In genomic region chr9:36137392-36138004, GRCh38 we compare ENCODE assay signal across 8 cellular contexts. TPM values are rescaled to one million over a fixed set of nuclear protein-coding genes. Genes with fewer than 3 reads are reported as not detected.
DNase-seq lines count a peak whose midpoint lies in the region; ATAC-seq and TF ChIP-seq lines count a peak whose summit lies in the region.

No MANE protein-coding gene starts in this region.

- H3K9me3 Mint-ChIP-seq in naive B cell, result no peaks in the 10 kb centered on the region

- H3K9ac ChIP-seq in KMS-11 (no peak overlapping the region), duodenal mucosa (ENCODE audit: low read depth in 1 of 2, low read length in 2 of 2) (peak overlapping the region; percentile 76 to 78)

- H3K79me2 ChIP-seq in KMS-11 (ENCODE audit: insufficient read depth, low read depth), result no peaks in the 10 kb centered on the region

- H3K4me2 ChIP-seq in KMS-11, result peak overlapping the region; percentile 85

- in situ Hi-C loops in GM13977 (cut with MboI; ENCODE audit: low pct_unique_long_range_greater_than_20kb, low sequenced_read_pairs, unreplicated experiment), result no loop called here

- no peaks in the 10 kb centered on the region for H3K36me3 Mint-ChIP-seq in naive B cell

- H3K27me3 ChIP-seq in BE2C (no peaks in the 10 kb centered on the region), KMS-11 (ENCODE audit: insufficient read depth, low read depth) (no peaks in the 10 kb centered on the region; the same call in 1 of the 2 replicates), duodenal mucosa (ENCODE audit: control insufficient read depth in 1 of 2, insufficient read depth in 2 of 2, low read length in 2 of 2) (peaks cover 0 to 10% of the 10 kb centered on the region in 2 donors)

- peak overlapping the region; percentile 88 to 96 (median 92) for H3K4me3 Mint-ChIP-seq in naive B cell

- H3K27me3 Mint-ChIP-seq in naive B cell, result peaks cover 0 to 3% (median 0%) of the 10 kb centered on the region in 3 donors

- H3K9me3 ChIP-seq in BE2C, result no peaks in the 10 kb centered on the region
- H3K9me3 ChIP-seq in duodenal mucosa (ENCODE audit: control insufficient read depth in 1 of 2, low read length in 2 of 2), result no peaks in the 10 kb centered on the region

- H3K27ac ChIP-seq in KMS-11 (no peak overlapping the region), duodenal mucosa (ENCODE audit: low read depth, low read length) (no peak overlapping the region)

- TF ChIP-seq CTCF in BE2C (IDR thresholded peaks at IDR 0.05; ENCODE audit: low read depth, low read length), result no peak
- no peak for TF ChIP-seq CTCF in KMS-11 (conservative IDR thresholded peaks at IDR 0.05; ENCODE audit: low read depth, low read length)
- no peak for TF ChIP-seq CTCF in GM13977 (IDR thresholded peaks at IDR 0.05; ENCODE audit: extremely low read depth, insufficient read depth, missing control alignments)

- peaks cover 43 to 63% (median 61%) of the 10 kb centered on the region in 3 donors for H3K4me1 Mint-ChIP-seq in naive B cell

- H3K36me3 ChIP-seq in BE2C, result no peaks in the 10 kb centered on the region
- no peaks in the 10 kb centered on the region for H3K36me3 ChIP-seq in KMS-11 (ENCODE audit: insufficient read depth)
- H3K36me3 ChIP-seq in duodenal mucosa (ENCODE audit: control insufficient read depth in 1 of 2, insufficient read depth in 2 of 2, low read length in 2 of 2), result no peaks in the 10 kb centered on the region

- peak overlapping the region; percentile 70 for H3K4me3 ChIP-seq in BE2C (ENCODE audit: low read depth, low read length)
- H3K4me3 ChIP-seq in KMS-11 (IDR thresholded peaks at IDR 0.05; ENCODE audit: insufficient read depth, low read depth, low read length), result no peak overlapping the region
- peak overlapping the region; percentile 81 to 85 for H3K4me3 ChIP-seq in duodenal mucosa (ENCODE audit: low read depth in 1 of 2, low read length in 2 of 2)

- DNase-seq in BE2C (peak; percentile 24), naive B cell (no peak), GM13977 (ENCODE audit: low spot score) (no peak)
- DNase-seq in stimulated activated naive CD4-positive, alpha-beta T cell treated with Interleukin-2 at 50 U/mL for 16 hours (lab: John Stamatoyannopoulos, UW), result no peak

- H4K20me1 ChIP-seq in KMS-11 (ENCODE audit: insufficient read depth), result no peaks in the 10 kb centered on the region

- peak overlapping the region in 5 of 6 donors; percentile 91 to 97 (median 96) for H3K27ac Mint-ChIP-seq in naive B cell

- H3K4me1 ChIP-seq in BE2C (no peaks in the 10 kb centered on the region; the same call in 1 of the 2 replicates), KMS-11 (ENCODE audit: low read depth, poor library complexity, severe bottlenecking) (peaks cover 35% of the 10 kb centered on the region), duodenal mucosa (ENCODE audit: control insufficient read depth in 1 of 2, insufficient read depth in 2 of 2, low read length in 2 of 2) (peaks cover 42 to 54% of the 10 kb centered on the region in 2 donors)

- no peak for ATAC-seq in naive B cell (ENCODE audit: low read depth in 2 of 2)
- ATAC-seq in GM21723 (IDR thresholded peaks at IDR 0.05; ENCODE audit: unreplicated experiment), result no peak
- ATAC-seq in GM18873 (IDR thresholded peaks at IDR 0.05; ENCODE audit: low FRiP score, unreplicated experiment), result no peak

- peak overlapping the region; percentile 85; the same call in 1 of the 2 replicates for H2AFZ ChIP-seq in KMS-11 (ENCODE audit: low read depth)

RNA-seq across cellular contexts. Expression of gene GLIPR2, which starts 1.0 kb away (rescaled TPM):
- polyA plus RNA-seq in BE2C (2012; ENCODE audit: insufficient read depth, insufficient read length, low read depth), result 15.8 TPM
- polyA plus RNA-seq in naive B cell (ENCODE audit: low read depth in 6 of 6), result 10 to 100 TPM; 32.7 to 49.7 (median 48.2) TPM

RNA-seq across cellular contexts. Expression of gene CCIN, which starts 31.7 kb away (rescaled TPM):
- polyA plus RNA-seq in BE2C (2012; ENCODE audit: insufficient read depth, insufficient read length, low read depth), result not detected
- polyA plus RNA-seq in naive B cell (ENCODE audit: low read depth in 6 of 6), result under 1 TPM in 1 of 6 donors, not detected in 5; 0.17 TPM

RNA-seq across cellular contexts. Expression of gene CLTA, which starts 53.2 kb away (rescaled TPM):
- 209 TPM for polyA plus RNA-seq in BE2C (2012; ENCODE audit: insufficient read depth, insufficient read length, low read depth)
- polyA plus RNA-seq in naive B cell (ENCODE audit: low read depth in 6 of 6), result 10 to 100 TPM; 55.3 to 98.1 (median 86.9) TPM
